Comparison of ENCODE assay signal across 14 cellular contexts in the genomic region with DNA sequence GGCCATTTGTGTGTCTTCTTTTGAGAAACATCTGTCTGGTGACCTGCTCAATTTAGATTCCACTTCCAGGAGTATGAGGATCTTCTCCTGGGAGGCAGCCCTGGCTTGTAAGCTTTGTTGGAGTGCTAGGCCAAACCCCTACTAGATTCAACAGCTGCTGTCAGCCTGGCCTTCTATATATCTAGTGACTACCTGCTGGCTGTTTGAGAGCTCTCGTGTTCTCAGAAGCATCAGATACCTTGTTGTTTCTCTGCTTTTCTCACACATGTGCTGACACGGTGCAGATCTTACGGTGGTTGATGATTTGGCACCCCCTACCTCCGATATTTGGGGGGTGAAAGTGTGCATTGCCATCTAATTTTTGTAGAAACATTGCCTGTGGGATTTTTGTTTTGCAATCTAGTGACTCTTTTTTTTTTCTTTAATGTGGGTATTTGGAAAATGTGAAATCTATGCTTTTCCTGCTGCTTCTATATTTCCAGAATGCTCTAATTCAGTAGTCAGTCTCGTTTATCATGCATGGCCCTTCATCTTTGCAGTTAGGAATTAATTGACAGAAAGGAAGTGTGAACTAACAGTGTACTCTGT. TPM values are rescaled to one million over a fixed set of nuclear protein-coding genes. Genes with fewer than 3 reads are reported as not detected.
DNase-seq lines count a peak whose midpoint lies in the region; ATAC-seq, FAIRE-seq and TF ChIP-seq lines count a peak whose summit lies in the region.
"Had no signal": no experiment of that assay in that cellular context is flagged by ENCODE, and none has a peak within 500 bp of the region (broad histone marks: within the 10 kb centered on the region; RNA-seq: fewer than 3 reads in every experiment).

No MANE protein-coding gene starts in this region.

- H3K79me2 ChIP-seq in endothelial cell of umbilical vein (ENCODE audit: control insufficient read depth, insufficient read depth, low read length) (peaks cover 25% of the 10 kb centered on the region), osteoblast (ENCODE audit: insufficient read depth, low read length) (no peaks in the 10 kb centered on the region)

- intact Hi-C loops in endothelial cell of umbilical vein (cut with micrococcal nuclease) (no loop called here), adrenal gland (cut with DNase I) (no loop called here)
- intact Hi-C loops in activated CD8-positive, alpha-beta T cell treated with anti-CD3 and anti-CD28 coated beads for 36 hours (cut with micrococcal nuclease) = no loop called here

- no TSS peak for BruUV-seq in endothelial cell of umbilical vein (replicated peaks; lab: Mats Ljungman, UMichigan)

- dilution Hi-C loops in endothelial cell of umbilical vein (cut with MboI; ENCODE audit: extremely low pct_ligation_motif_present, low sequenced_read_pairs) = no loop called here

- TF ChIP-seq POLR2A in endothelial cell of umbilical vein (IDR thresholded peaks at IDR 0.05; ENCODE audit: low read depth, low read length) = no peak
- peak in 1 of 2 donors; percentile 30 for TF ChIP-seq POLR2A in adrenal gland (IDR thresholded peaks at IDR 0.05)

- no peak for ATAC-seq in HG02840 (IDR thresholded peaks at IDR 0.05; ENCODE audit: low FRiP score, unreplicated experiment)
- ATAC-seq in activated CD8-positive, alpha-beta T cell treated with anti-CD3 and anti-CD28 coated beads for 36 hours = no peak
- no peak for ATAC-seq in HG02852 (IDR thresholded peaks at IDR 0.05; ENCODE audit: unreplicated experiment)
- ATAC-seq: HCT116 had no signal

- no peak for FAIRE-seq in endothelial cell of umbilical vein (lab: Jason Lieb, UNC)

- H3K4me3 Mint-ChIP-seq in activated CD8-positive, alpha-beta T cell treated with anti-CD3 and anti-CD28 coated beads for 36 hours = no peak overlapping the region
- H3K4me3 Mint-ChIP-seq: stimulated activated naive CD8-positive, alpha-beta T cell treated with anti-CD3 and anti-CD28 coated beads, Interleukin-15, Interleukin-2, amounts not matched to agents 100 ng/mL and 50 ng/mL, for 24 hours had no signal

- POLR2A ChIA-PET in endothelial cell of umbilical vein (lab: Charles Lee) = interaction anchor here (0.9 to 7.3 kb wide), 6 partner anchors 9 to 222 kb away, joined by 3 to 200 read pairs (median 70); no protein-coding TSS in a partner anchor
- POLR2A ChIA-PET in activated CD8-positive, alpha-beta T cell treated with anti-CD3 and anti-CD28 coated beads for 36 hours (lab: Charles Lee) = no interaction called here

- H3K4me2 ChIP-seq in endothelial cell of umbilical vein (ENCODE audit: insufficient read depth, low read length) = no peak overlapping the region
- peak overlapping the region; percentile 76 for H3K4me2 ChIP-seq in osteoblast (ENCODE audit: insufficient read depth, low read length)

- H3K4me1 Mint-ChIP-seq in activated CD8-positive, alpha-beta T cell treated with anti-CD3 and anti-CD28 coated beads for 36 hours (ENCODE audit: low read depth) = peaks cover 10% of the 10 kb centered on the region

- H3K36me3 Mint-ChIP-seq in activated CD8-positive, alpha-beta T cell treated with anti-CD3 and anti-CD28 coated beads for 36 hours (ENCODE audit: low read depth) = no peaks in the 10 kb centered on the region

- H3K36me3 ChIP-seq in SJSA1 (peaks cover 56% of the 10 kb centered on the region), endothelial cell of umbilical vein (ENCODE audit: control insufficient read depth in 2 of 2, extremely low read depth in 1 of 2, insufficient read depth in 2 of 2, low read length in 2 of 2) (peaks cover 10 to 11% of the 10 kb centered on the region in 2 experiments), osteoblast (ENCODE audit: insufficient read depth, low read length) (peaks cover 16% of the 10 kb centered on the region), adrenal gland (replicated peaks in 1 of 2) (no peaks in the 10 kb centered on the region)
- H3K36me3 ChIP-seq: BLaER1 treated with 17β-estradiol and CSF1 and Interleukin-3, amounts not matched to agents 10 nM and 100 nM had no signal

- CTCF ChIA-PET in endothelial cell of umbilical vein (lab: Charles Lee) = interaction anchor here (0.9 to 7.2 kb wide), 6 partner anchors 10 to 311 kb away, joined by 3 to 74 read pairs (median 3); no protein-coding TSS in a partner anchor
- CTCF ChIA-PET in activated CD8-positive, alpha-beta T cell treated with anti-CD3 and anti-CD28 coated beads for 36 hours (lab: Charles Lee) = interaction anchor here (1.0 to 1.5 kb wide), 4 partner anchors 13 to 31 kb away, joined by 3 to 4 read pairs (median 4); no protein-coding TSS in a partner anchor

- TF ChIP-seq CTCF in endothelial cell of umbilical vein (IDR thresholded peaks at IDR 0.05; ENCODE audit: extremely low read depth in 1 of 2, insufficient read depth in 1 of 2, low read depth in 1 of 2, low read length in 2 of 2) = no peak
- no peak for TF ChIP-seq CTCF in osteoblast (IDR thresholded peaks at IDR 0.05; ENCODE audit: extremely low read depth, low read depth, low read length)
- TF ChIP-seq CTCF in activated CD8-positive, alpha-beta T cell treated with anti-CD3 and anti-CD28 coated beads for 36 hours (IDR thresholded peaks at IDR 0.05) = no peak
- TF ChIP-seq CTCF in adrenal gland (IDR thresholded peaks at IDR 0.05) = no peak

- H4K20me1 ChIP-seq in endothelial cell of umbilical vein (replicated peaks; ENCODE audit: control insufficient read depth, extremely low read depth, insufficient read depth, low read length) (no peaks in the 10 kb centered on the region), osteoblast (ENCODE audit: insufficient read depth, low read length) (peaks cover 15% of the 10 kb centered on the region)
- H4K20me1 ChIP-seq: BLaER1 treated with 17β-estradiol and CSF1 and Interleukin-3, amounts not matched to agents 10 nM and 100 nM had no signal

- no peaks in the 10 kb centered on the region for H3K9me3 Mint-ChIP-seq in activated CD8-positive, alpha-beta T cell treated with anti-CD3 and anti-CD28 coated beads for 36 hours
- H3K9me3 Mint-ChIP-seq: stimulated activated naive CD8-positive, alpha-beta T cell treated with anti-CD3 and anti-CD28 coated beads, Interleukin-15, Interleukin-2, amounts not matched to agents 100 ng/mL and 50 ng/mL, for 24 hours had no signal

- H3K9me3 ChIP-seq in SJSA1 (replicated peaks) = peaks cover 23% of the 10 kb centered on the region
- no peaks in the 10 kb centered on the region for H3K9me3 ChIP-seq in endothelial cell of umbilical vein (replicated peaks; ENCODE audit: control insufficient read depth, insufficient read depth, low read length)
- no peaks in the 10 kb centered on the region for H3K9me3 ChIP-seq in osteoblast (ENCODE audit: low read depth, low read length)
- H3K9me3 ChIP-seq in adrenal gland (replicated peaks in 1 of 3) = no peaks in the 10 kb centered on the region
- H3K9me3 ChIP-seq: BLaER1 treated with 17β-estradiol and CSF1 and Interleukin-3, amounts not matched to agents 10 nM and 100 nM had no signal

- no peak overlapping the region for H3K27ac Mint-ChIP-seq in activated CD8-positive, alpha-beta T cell treated with anti-CD3 and anti-CD28 coated beads for 36 hours
- H3K27ac Mint-ChIP-seq: stimulated activated naive CD8-positive, alpha-beta T cell treated with anti-CD3 and anti-CD28 coated beads, Interleukin-15, Interleukin-2, amounts not matched to agents 100 ng/mL and 50 ng/mL, for 24 hours had no signal

- DNase-seq in EL = peak; percentile 54
- DNase-seq in SJSA1 (ENCODE audit: low read depth in 1 of 2, low spot score in 2 of 2) = peak in 1 of 2 experiments; percentile 52
- DNase-seq in endothelial cell of umbilical vein (ENCODE audit: low read depth, low spot score) = no peak
- no peak for DNase-seq in osteoblast (ENCODE audit: insufficient read length, low spot score, missing footprints)
- no peak for DNase-seq in activated CD8-positive, alpha-beta T cell treated with anti-CD3 and anti-CD28 coated beads for 36 hours
- DNase-seq in adrenal gland = no peak
- DNase-seq: activated CD4-positive, CD25-positive, alpha-beta regulatory T cell; activated T-cell treated with anti-CD3 and anti-CD28 coated beads for 4 hours; amygdala had no signal

- peaks cover 38% of the 10 kb centered on the region for H3K27me3 ChIP-seq in SJSA1 (replicated peaks)
- H3K27me3 ChIP-seq in endothelial cell of umbilical vein (ENCODE audit: control insufficient read depth in 2 of 2, insufficient read depth in 2 of 2, low read length in 2 of 2) = no peaks in the 10 kb centered on the region
- H3K27me3 ChIP-seq in osteoblast (ENCODE audit: insufficient read depth, low read length) = no peaks in the 10 kb centered on the region
- H3K27me3 ChIP-seq in adrenal gland = no peaks in the 10 kb centered on the region

- H3K27ac ChIP-seq in SJSA1 (peak overlapping the region; percentile 60), endothelial cell of umbilical vein (ENCODE audit: insufficient read depth, low read depth, low read length) (peak overlapping the region; percentile 7), osteoblast (ENCODE audit: low read depth, low read length) (peak overlapping the region; percentile 62), adrenal gland (no peak overlapping the region)
- H3K27ac ChIP-seq: BLaER1 treated with 17β-estradiol and CSF1 and Interleukin-3, amounts not matched to agents 10 nM and 100 nM had no signal

- H3K27me3 Mint-ChIP-seq in activated CD8-positive, alpha-beta T cell treated with anti-CD3 and anti-CD28 coated beads for 36 hours = peaks cover 44% of the 10 kb centered on the region

- WGBS in adrenal gland, 4 donors = 84 to 88% (median 87%) methylated on average over 5 of the region's 5 CpGs

- H2AFZ ChIP-seq in endothelial cell of umbilical vein (ENCODE audit: low read depth, low read length) (no peak overlapping the region), osteoblast (ENCODE audit: low read length) (no peak overlapping the region)

- no peaks in the 10 kb centered on the region for H3K9me1 ChIP-seq in endothelial cell of umbilical vein (replicated peaks; ENCODE audit: control insufficient read depth, extremely low read depth, insufficient read depth, low read length)

- H3K9ac ChIP-seq in endothelial cell of umbilical vein (replicated peaks; ENCODE audit: extremely low read depth, insufficient read depth, low read length) = no peak overlapping the region
- H3K9ac ChIP-seq: BLaER1 treated with 17β-estradiol and CSF1 and Interleukin-3, amounts not matched to agents 10 nM and 100 nM had no signal

- H3K4me1 ChIP-seq in SJSA1 (replicated peaks) = peaks cover 32% of the 10 kb centered on the region
- H3K4me1 ChIP-seq in endothelial cell of umbilical vein (ENCODE audit: control insufficient read depth, extremely low read depth, insufficient read depth, low read length) = peaks cover under 1% of the 10 kb centered on the region
- peaks cover under 1% of the 10 kb centered on the region for H3K4me1 ChIP-seq in osteoblast (ENCODE audit: insufficient read depth, low read length)
- no peaks in the 10 kb centered on the region for H3K4me1 ChIP-seq in adrenal gland (replicated peaks in 1 of 2)

- peak overlapping the region; percentile 82 for H3K4me3 ChIP-seq in SJSA1
- H3K4me3 ChIP-seq in endothelial cell of umbilical vein (replicated peaks in 1 of 3; ENCODE audit: insufficient read depth in 1 of 3, low read depth in 1 of 3, low read length in 3 of 3) = peak overlapping the region in 1 of 3 experiments; percentile 17
- H3K4me3 ChIP-seq in osteoblast (ENCODE audit: insufficient read depth, low read length) = peak overlapping the region; percentile 59
- no peak overlapping the region for H3K4me3 ChIP-seq in adrenal gland
- H3K4me3 ChIP-seq: BLaER1 treated with 17β-estradiol and CSF1 and Interleukin-3, amounts not matched to agents 10 nM and 100 nM had no signal

RNA-seq across cellular contexts. Expression of a gene that starts 4.7 kb away (rescaled TPM):
- total RNA-seq in SJSA1 (2014; rRNA removed; shearing (Covaris generic)) = 292 and 364 TPM in 2 replicates
- 2,488 and 2,886 TPM in 2 replicates for total RNA-seq in endothelial cell of umbilical vein
- 1,646 and 1,926 TPM in 2 replicates for polyA plus RNA-seq in endothelial cell of umbilical vein
- polyA plus RNA-seq in endothelial cell of umbilical vein (2011; cell fraction: cytosol; rRNA removed) = 2,191 and 2,482 TPM in 2 replicates
- 2,136 and 2,278 TPM in 2 replicates for polyA plus RNA-seq in endothelial cell of umbilical vein (2011; cell fraction: nucleus; rRNA removed)
- 2,295 and 2,601 TPM in 2 replicates for polyA plus RNA-seq in endothelial cell of umbilical vein (2012)
- 1,101 and 1,172 TPM in 2 replicates for polyA minus RNA-seq in endothelial cell of umbilical vein
- polyA minus RNA-seq in endothelial cell of umbilical vein (2011; cell fraction: cytosol; rRNA and poly(A)+ RNA removed) = 1.2 TPM
- 637 and 812 TPM in 2 replicates for polyA minus RNA-seq in endothelial cell of umbilical vein (2011; cell fraction: nucleus; rRNA and poly(A)+ RNA removed)
- total RNA-seq in osteoblast = 221 and 272 TPM in 2 replicates
- not detected for total RNA-seq in activated CD8-positive, alpha-beta T cell treated with anti-CD3 and anti-CD28 coated beads for 36 hours
- total RNA-seq in adrenal gland = 100 to 1,000 TPM in 1 of 8 donors, 10 to 100 TPM in 7; 21.5 to 164 (median 70.7) TPM
- polyA plus RNA-seq in adrenal gland = 10 to 100 TPM; 27.7 to 80.5 (median 29.9) TPM

Comparison
In these comparisons a context has a peak if more than half of its experiments do, and no peak if none do; other contexts are left out.
1. H3K27ac ChIP-seq: peak in SJSA1 (single experiment), endothelial cell of umbilical vein (single experiment) and osteoblast (single experiment); none in adrenal gland (0 of 5).
2. H3K4me3 ChIP-seq: peak in SJSA1 (single experiment) and osteoblast (single experiment); none in adrenal gland (0 of 4).
3. RNA of a gene that starts 4.7 kb away (total RNA-seq): 2,488 to 2,886 TPM in endothelial cell of umbilical vein, 292 to 364 TPM in SJSA1, 221 to 272 TPM in osteoblast and 21.5 to 164 TPM in adrenal gland; not detected in activated CD8-positive, alpha-beta T cell treated with anti-CD3 and anti-CD28 coated beads for 36 hours; every median in the first group is over 10 times any median in the second.